In the genomic region with DNA sequence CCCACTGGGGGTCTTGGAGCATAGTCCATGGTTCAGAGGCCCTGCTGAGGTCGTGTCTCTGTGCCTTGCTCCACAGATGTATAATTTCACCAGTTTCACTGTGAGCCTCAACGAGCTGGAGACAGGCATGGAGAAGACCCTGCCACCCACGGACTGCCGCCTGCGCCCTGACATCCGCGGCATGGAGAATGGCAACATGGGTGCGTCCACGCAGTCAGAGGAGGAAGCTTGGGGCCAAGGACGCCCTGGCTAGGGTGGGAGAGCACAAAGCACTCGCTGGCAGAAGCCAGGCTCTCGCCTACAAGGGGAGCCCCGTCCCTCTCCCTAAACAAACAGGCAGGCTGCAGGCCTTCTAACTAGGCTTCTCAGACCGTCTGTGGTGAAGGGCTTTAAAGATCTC, we compare ENCODE assay signal across 17 cellular contexts.
"Had no signal": no experiment of that assay in that cellular context is flagged by ENCODE, and none has a peak within 500 bp of the region (broad histone marks: within the 10 kb centered on the region; RNA-seq: fewer than 3 reads in every experiment).

No MANE protein-coding gene starts in this region.

- H3K27me3 ChIP-seq: SJCRH30 had no signal

- H3K9me3 ChIP-seq: SJCRH30 had no signal

- H3K4me3 ChIP-seq: SJCRH30 had no signal

- H3K27ac ChIP-seq: SJCRH30 had no signal

- ATAC-seq: SK-N-SH treated with all-trans-retinoic acid at 6 μM for 48 hours had no signal

- DNase-seq: IMR-90, MV-4-11, NCI-H1048, NCI-H1105, NCI-H1436 treated with DMSO at 0.1 percent for 48 hours, NCI-H1694, NCI-H2029 treated with DMSO at 0.1 percent for 48 hours, NCI-H2107, NCI-H2227 treated with DMSO at 0.1 percent for 48 hours, NCI-H510A, NCI-H524 treated with DMSO at 0.1 percent for 48 hours, NCI-H69, NCI-H774, RPMI8226, SHP77 treated with DMSO at 0.1 percent for 48 hours, SJCRH30 had no signal

- H3K4me1 ChIP-seq: SJCRH30 had no signal
